ENCODE assay signal across 22 cellular contexts in genomic region chr16:85288869-85289660, GRCh38.
"Had no signal": no experiment of that assay in that cellular context is flagged by ENCODE, and none has a peak within 500 bp of the region (broad histone marks: within the 10 kb centered on the region; RNA-seq: fewer than 3 reads in every experiment).

No MANE protein-coding gene starts in this region.

- H3K36me3 ChIP-seq: cardiac muscle cell, left ventricle myocardium inferior, neutrophil, pancreas, sigmoid colon, spleen, tibial artery had no signal

- H3K4me3 ChIP-seq: cardiac muscle cell, dorsolateral prefrontal cortex, left ventricle myocardium inferior, pancreas, sigmoid colon, spleen, tibial artery had no signal

- H3K36me3 Mint-ChIP-seq: activated naive CD4-positive, alpha-beta T cell treated with anti-CD3 and anti-CD28 coated beads, Interleukin-2, amount 50 U/mL, for 72 hours; memory B cell; natural killer cell; stimulated activated memory B cell treated with anti-CD40 and anti-IgM and Interleukin-4, amounts not matched to agents 10 μg/mL and 1 μg/mL and 100 μg/mL, for 72 hours; T-cell; WTC11 had no signal

- ATAC-seq: activated CD4-positive, alpha-beta T cell treated with anti-CD3 and anti-CD28 coated beads for 36 hours; activated naive CD4-positive, alpha-beta T cell treated with anti-CD3 and anti-CD28 coated beads, Interleukin-2, amount 50 U/mL, for 72 hours; foreskin keratinocyte; natural killer cell; T-cell; WTC11 had no signal

- H3K4me3 Mint-ChIP-seq: activated CD4-positive, alpha-beta T cell treated with anti-CD3 and anti-CD28 coated beads for 36 hours; activated T-helper 1 cell treated with anti-CD3 and anti-CD28 coated beads, Interleukin-12 subunit alpha, Interleukin-12 subunit beta, Interleukin-2, Interleukin-4 antibody, amounts not matched to agents 30 ng/mL and 10 ng/mL and 1 ng/mL, durations not matched to agents 14 hours and 24 hours and 36 hours; memory B cell; natural killer cell; stimulated activated memory B cell treated with anti-CD40 and anti-IgM and Interleukin-4, amounts not matched to agents 10 μg/mL and 1 μg/mL and 100 μg/mL, for 72 hours; T-cell; WTC11 had no signal

- DNase-seq: activated CD4-positive, alpha-beta T cell treated with anti-CD3 and anti-CD28 coated beads for 36 hours; activated CD4-positive, alpha-beta T cell treated with anti-CD3 and anti-CD28 coated beads, Interleukin-2, amount 50 U/mL, for 48 hours; activated gamma-delta T cell treated with Interleukin-2 at 50 U/mL for 16 hours; dorsolateral prefrontal cortex; foreskin keratinocyte; head of caudate nucleus; kidney; left ventricle myocardium inferior; natural killer cell; pancreas; sigmoid colon; spleen; stimulated activated CD4-positive, alpha-beta T cell treated with anti-CD3 and anti-CD28 coated beads, Interleukin-4, amount 100 ng/mL, for 4 hours; T-cell; tibial artery had no signal

- H3K9me3 Mint-ChIP-seq: activated naive CD4-positive, alpha-beta T cell treated with anti-CD3 and anti-CD28 coated beads, Interleukin-2, amount 50 U/mL, for 72 hours; activated T-helper 1 cell treated with anti-CD3 and anti-CD28 coated beads, Interleukin-12 subunit alpha, Interleukin-12 subunit beta, Interleukin-2, Interleukin-4 antibody, amounts not matched to agents 30 ng/mL and 10 ng/mL and 1 ng/mL, durations not matched to agents 14 hours and 24 hours and 36 hours; memory B cell; natural killer cell; stimulated activated memory B cell treated with anti-CD40 and anti-IgM and Interleukin-4, amounts not matched to agents 10 μg/mL and 1 μg/mL and 100 μg/mL, for 72 hours; T-cell; WTC11 had no signal

- H3K4me1 ChIP-seq: foreskin keratinocyte had no signal

- H3K27ac Mint-ChIP-seq: activated CD4-positive, alpha-beta T cell treated with anti-CD3 and anti-CD28 coated beads for 36 hours; activated naive CD4-positive, alpha-beta T cell treated with anti-CD3 and anti-CD28 coated beads, Interleukin-2, amount 50 U/mL, for 72 hours; activated T-helper 1 cell treated with anti-CD3 and anti-CD28 coated beads, Interleukin-12 subunit alpha, Interleukin-12 subunit beta, Interleukin-2, Interleukin-4 antibody, amounts not matched to agents 30 ng/mL and 10 ng/mL and 1 ng/mL, durations not matched to agents 14 hours and 24 hours and 36 hours; memory B cell; natural killer cell; stimulated activated memory B cell treated with anti-CD40 and anti-IgM and Interleukin-4, amounts not matched to agents 10 μg/mL and 1 μg/mL and 100 μg/mL, for 72 hours; T-cell; WTC11 had no signal

- H3K27ac ChIP-seq: cardiac muscle cell, foreskin keratinocyte, left ventricle myocardium inferior, neutrophil, pancreas, sigmoid colon, spleen, tibial artery had no signal

- H3K9me3 ChIP-seq: left ventricle myocardium inferior, neutrophil, pancreas, sigmoid colon, spleen, tibial artery had no signal

- H3K27me3 ChIP-seq: cardiac muscle cell, dorsolateral prefrontal cortex, neutrophil, pancreas, sigmoid colon, spleen, tibial artery had no signal

- H3K4me1 Mint-ChIP-seq: activated CD4-positive, alpha-beta T cell treated with anti-CD3 and anti-CD28 coated beads for 36 hours; memory B cell; stimulated activated memory B cell treated with anti-CD40 and anti-IgM and Interleukin-4, amounts not matched to agents 10 μg/mL and 1 μg/mL and 100 μg/mL, for 72 hours; T-cell had no signal
